ENCODE assay signal across 10 cellular contexts in genomic region chr3:108862865-108863798, GRCh38. TPM values are rescaled to one million over a fixed set of nuclear protein-coding genes. Genes with fewer than 3 reads are reported as not detected.
DNase-seq lines count a peak whose midpoint lies in the region; ATAC-seq, FAIRE-seq and TF ChIP-seq lines count a peak whose summit lies in the region.
"Had no signal": no experiment of that assay in that cellular context is flagged by ENCODE, and none has a peak within 500 bp of the region (broad histone marks: within the 10 kb centered on the region; RNA-seq: fewer than 3 reads in every experiment).

No MANE protein-coding gene starts in this region.

- no TSS peak for BruUV-seq in MCF 10A (replicated peaks; lab: Mats Ljungman, UMichigan)
- no TSS peak for BruUV-seq in PC-3 (replicated peaks; lab: Mats Ljungman, UMichigan)

- TF ChIP-seq POLR2A in breast epithelium (IDR thresholded peaks at IDR 0.05) = no peak

- FAIRE-seq in urothelium cell line (lab: Jason Lieb, UNC) = peak; percentile 40
- FAIRE-seq: colon had no signal

- no peaks in the 10 kb centered on the region for H3K36me3 Mint-ChIP-seq in MCF 10A (ENCODE audit: insufficient read depth, unreplicated experiment)

- H3K4me2 ChIP-seq in PC-3 (ENCODE audit: low read length) = peak overlapping the region; percentile 62

- peaks cover 14% of the 10 kb centered on the region for H3K4me1 Mint-ChIP-seq in MCF 10A (ENCODE audit: insufficient read depth, unreplicated experiment)

- H3K27ac ChIP-seq in breast epithelium = no peak overlapping the region
- peak overlapping the region; percentile 72 for H3K27ac ChIP-seq in PC-3 (ENCODE audit: low read length)

- H3K36me3 ChIP-seq in breast epithelium = no peaks in the 10 kb centered on the region
- H3K36me3 ChIP-seq in PC-3 (ENCODE audit: low read depth, low read length) = no peaks in the 10 kb centered on the region

- H3K9me3 ChIP-seq in breast epithelium (no peaks in the 10 kb centered on the region), PC-3 (ENCODE audit: low read length) (no peaks in the 10 kb centered on the region)

- peaks cover 6% of the 10 kb centered on the region for H3F3A ChIP-seq in PC-3 (ENCODE audit: low read length, unreplicated experiment)

- H3K79me2 ChIP-seq in PC-3 (ENCODE audit: low read length) = no peaks in the 10 kb centered on the region

- intact Hi-C loops in MCF 10A (cut with micrococcal nuclease) (no loop called here), breast epithelium (cut with DNase I; ENCODE audit: low total_unique reads) (no loop called here), PC-3 (cut with micrococcal nuclease) (no loop called here)

- no peaks in the 10 kb centered on the region for H3K27me3 Mint-ChIP-seq in MCF 10A (ENCODE audit: insufficient read depth, unreplicated experiment)
- H3K27me3 Mint-ChIP-seq: progenitor cell of endocrine pancreas had no signal

- no peaks in the 10 kb centered on the region for H4K20me1 ChIP-seq in PC-3 (ENCODE audit: low read length)

- H3K27me3 ChIP-seq in breast epithelium (no peaks in the 10 kb centered on the region), PC-3 (ENCODE audit: low read length) (peaks cover 12% of the 10 kb centered on the region; the same call in 1 of the 2 replicates)

- H3K27ac Mint-ChIP-seq in MCF 10A (ENCODE audit: low read depth, unreplicated experiment) = peak overlapping the region; percentile 52

- CTCF ChIA-PET in MCF 10A (lab: Yijun Ruan, JAX) = interaction anchor here (0.6 to 0.7 kb wide), 3 partner anchors 48 to 192 kb away, joined by 3 to 5 read pairs (median 3); no protein-coding TSS in a partner anchor
- CTCF ChIA-PET in PC-3 (lab: Charles Lee) = no interaction called here

- H3K4me3 Mint-ChIP-seq in MCF 10A (ENCODE audit: unreplicated experiment) = no peak overlapping the region

- no peaks in the 10 kb centered on the region for H3K4me1 ChIP-seq in breast epithelium
- H3K4me1 ChIP-seq in PC-3 (ENCODE audit: insufficient read depth, low read length) = peaks cover 18% of the 10 kb centered on the region

- DNase-seq in MCF 10A (ENCODE audit: unreplicated experiment) (peak; percentile 78), breast epithelium (ENCODE audit: low spot score in 2 of 2) (no peak), PC-3 (peak; percentile 84), urothelium cell line (ENCODE audit: low spot score) (peak; percentile 37), NCI-H2196 (lab: John Stamatoyannopoulos, UW; ENCODE audit: unreplicated experiment) (no peak), SHP77 treated with DMSO at 0.1 percent for 48 hours (lab: John Stamatoyannopoulos, UW) (no peak), iPS-NIHi11 (ENCODE audit: low spot score) (no peak)
- peak; percentile 21 for DNase-seq in central memory CD4-positive, alpha-beta T cell

- peak; percentile 95 for ATAC-seq in PC-3

- H3K4me3 ChIP-seq in breast epithelium (no peak overlapping the region), PC-3 (ENCODE audit: low read length) (no peak overlapping the region)

- H3K9ac ChIP-seq in PC-3 (ENCODE audit: low read length) = peak overlapping the region; percentile 12; the same call in 1 of the 2 replicates

- no peaks in the 10 kb centered on the region for H3K9me3 Mint-ChIP-seq in MCF 10A (ENCODE audit: unreplicated experiment)

- H2AFZ ChIP-seq in PC-3 (ENCODE audit: low read length) = peak overlapping the region; percentile 25

- POLR2A ChIA-PET in MCF 10A (lab: Yijun Ruan, JAX) = interaction anchor here (0.7 to 0.8 kb wide), 3 partner anchors 24 to 153 kb away, joined by 3 to 4 read pairs (median 4); no protein-coding TSS in a partner anchor
- POLR2A ChIA-PET in PC-3 (lab: Charles Lee; ENCODE audit: unreplicated experiment) = no interaction called here

- H3K9me2 ChIP-seq in PC-3 (replicated peaks; ENCODE audit: low read length) = no peaks in the 10 kb centered on the region

- TF ChIP-seq CTCF in MCF 10A (IDR thresholded peaks at IDR 0.05; ENCODE audit: unreplicated experiment) = no peak
- TF ChIP-seq CTCF in breast epithelium (IDR thresholded peaks at IDR 0.05) = no peak
- TF ChIP-seq CTCF in PC-3 (conservative IDR thresholded peaks at IDR 0.05; ENCODE audit: low read depth, low read length) = no peak

RNA-seq across cellular contexts. Expression of gene TRAT1, which starts 40.5 kb away (rescaled TPM):
- total RNA-seq in MCF 10A (2022) (not detected in 2 replicates), breast epithelium (1 to 10 TPM in 1 of 3 donors, under 1 TPM in 2; 0.64 to 2.0 (median 0.88) TPM), PC-3 (2014; rRNA removed) (not detected in 2 replicates)
- total RNA-seq: progenitor cell of endocrine pancreas had no signal

Comparison
In these comparisons a context has a peak if more than half of its experiments do, and no peak if none do; other contexts are left out.
1. DNase-seq: peak in MCF 10A (single experiment), PC-3 (single experiment), central memory CD4-positive, alpha-beta T cell (single experiment) and urothelium cell line (single experiment); none in breast epithelium (0 of 2), NCI-H2196 (single experiment), SHP77 treated with DMSO at 0.1 percent for 48 hours (single experiment) and iPS-NIHi11 (single experiment).